In genomic region chr7:75358671-75359541, GRCh38 we compare ENCODE assay signal across 8 cellular contexts. TPM values are rescaled to one million over a fixed set of nuclear protein-coding genes. Genes with fewer than 3 reads are reported as not detected.
DNase-seq lines count a peak whose midpoint lies in the region; ATAC-seq, FAIRE-seq and TF ChIP-seq lines count a peak whose summit lies in the region.
"Not testable (repeated sequence)": the region's sequence is repeated elsewhere in the genome, so short reads cannot be mapped to it uniquely, and the experiment has no call there.

No MANE protein-coding gene starts in this region.

- TF ChIP-seq RAD21 in A549 (conservative IDR thresholded peaks at IDR 0.05 in 1 of 2, IDR thresholded peaks at IDR 0.05 in 1 of 2) = not testable (repeated sequence)

- H3K4me3 Mint-ChIP-seq in activated T-cell treated with anti-CD3 and anti-CD28 coated beads, Interleukin-2, amount 50 U/mL, for 24 hours = peak overlapping the region; percentile 81
- H3K4me3 Mint-ChIP-seq in dendritic cell treated with granulocyte-macrophage colony-stimulating factor and Interleukin-4, amounts not matched to agents 40 ng/mL and 50 ng/mL, for 4 days = peak overlapping the region; percentile 9

- not testable (repeated sequence) for H3K4me1 ChIP-seq in A549, spleen

- FAIRE-seq in A549 (lab: Jason Lieb, UNC) = not testable (repeated sequence)
- FAIRE-seq in RCC 7860 (lab: Jason Lieb, UNC) = peak; percentile 95

- CTCF ChIA-PET in A549 (lab: Yijun Ruan, JAX) = not testable (repeated sequence)

- intact Hi-C loops in dendritic cell treated with granulocyte-macrophage colony-stimulating factor and Interleukin-4, amounts not matched to agents 40 ng/mL and 50 ng/mL, for 4 days (cut with micrococcal nuclease); spleen (cut with DNase I; ENCODE audit: low total_unique reads): not testable (repeated sequence)

- not testable (repeated sequence) for H3K27me3 ChIP-seq in spleen (replicated peaks in 1 of 7)

- H3K27me3 Mint-ChIP-seq in activated T-cell treated with anti-CD3 and anti-CD28 coated beads, Interleukin-2, amount 50 U/mL, for 24 hours; dendritic cell treated with granulocyte-macrophage colony-stimulating factor and Interleukin-4, amounts not matched to agents 40 ng/mL and 50 ng/mL, for 4 days: not testable (repeated sequence)

- TF ChIP-seq CTCF in A549 (IDR thresholded peaks at IDR 0.05); spleen (IDR thresholded peaks at IDR 0.05 in 8 of 11, conservative IDR thresholded peaks at IDR 0.05 in 3 of 11): not testable (repeated sequence)

- peak overlapping the region; percentile 62 to 76; a peak in 5 of 6 replicates for H3K27ac ChIP-seq in A549
- peak overlapping the region in 5 of 8 donors; percentile 74 to 80 (median 75) for H3K27ac ChIP-seq in spleen

- H3K4me3 ChIP-seq in A549 = peak overlapping the region; percentile 42
- H3K4me3 ChIP-seq in spleen = peak overlapping the region in 5 of 8 donors; percentile 38 to 45 (median 41)

- H3K4me2 ChIP-seq in A549 = not testable (repeated sequence)

- not testable (repeated sequence) for H3K9me3 ChIP-seq in A549, spleen

- no CpG with 5 or more reads among the region's 70 CpGs for WGBS in A549 (ENCODE audit: missing lambda C conversion rate)
- WGBS in spleen, 5 donors = 0% methylated on average over 11 to 38 of the region's 70 CpGs; no CpG with 5 or more reads in 3 of the 5 donors

- peak overlapping the region; percentile 94 for H3K27ac Mint-ChIP-seq in activated T-cell treated with anti-CD3 and anti-CD28 coated beads, Interleukin-2, amount 50 U/mL, for 24 hours
- not testable (repeated sequence) for H3K27ac Mint-ChIP-seq in dendritic cell treated with granulocyte-macrophage colony-stimulating factor and Interleukin-4, amounts not matched to agents 40 ng/mL and 50 ng/mL, for 4 days

- H3K36me3 ChIP-seq in spleen = not testable (repeated sequence)

- DNase-seq in A549 (ENCODE audit: low read depth in 1 of 2, low spot score in 1 of 2); RCC 7860 (ENCODE audit: low spot score): not testable (repeated sequence)
- peak; percentile 71 for DNase-seq in activated T-cell treated with anti-CD3 and anti-CD28 coated beads, Interleukin-2, amount 50 U/mL, for 24 hours
- DNase-seq in left lobe of liver (ENCODE audit: low spot score) (peak; percentile 26), spleen (peak; percentile 78)

- not testable (repeated sequence) for TF ChIP-seq EP300 in A549 (IDR thresholded peaks at IDR 0.05)

- H3K9me3 Mint-ChIP-seq in activated T-cell treated with anti-CD3 and anti-CD28 coated beads, Interleukin-2, amount 50 U/mL, for 24 hours; dendritic cell treated with granulocyte-macrophage colony-stimulating factor and Interleukin-4, amounts not matched to agents 40 ng/mL and 50 ng/mL, for 4 days: not testable (repeated sequence)

- ATAC-seq in A549 = peak; percentile 95 to 99
- ATAC-seq in GM19372 (IDR thresholded peaks at IDR 0.05; ENCODE audit: low read depth, unreplicated experiment) = peak; percentile 73
- ATAC-seq in HG02981 (IDR thresholded peaks at IDR 0.05; ENCODE audit: unreplicated experiment) = peak; percentile 80
- peak; percentile 91 for ATAC-seq in left lobe of liver

- H3K36me3 Mint-ChIP-seq in activated T-cell treated with anti-CD3 and anti-CD28 coated beads, Interleukin-2, amount 50 U/mL, for 24 hours (ENCODE audit: low read depth); dendritic cell treated with granulocyte-macrophage colony-stimulating factor and Interleukin-4, amounts not matched to agents 40 ng/mL and 50 ng/mL, for 4 days (ENCODE audit: low read depth): not testable (repeated sequence)

- POLR2A ChIA-PET in A549 (lab: Yijun Ruan, JAX) = not testable (repeated sequence)

- peak; percentile 18; the same call in 1 of the 2 replicates for TF ChIP-seq POLR2A in A549 (IDR thresholded peaks at IDR 0.05; ENCODE audit: low read length)
- TF ChIP-seq POLR2A in spleen (IDR thresholded peaks at IDR 0.05) = not testable (repeated sequence)

- H3K4me1 Mint-ChIP-seq in activated T-cell treated with anti-CD3 and anti-CD28 coated beads, Interleukin-2, amount 50 U/mL, for 24 hours (ENCODE audit: low read depth); dendritic cell treated with granulocyte-macrophage colony-stimulating factor and Interleukin-4, amounts not matched to agents 40 ng/mL and 50 ng/mL, for 4 days (ENCODE audit: low read depth): not testable (repeated sequence)

RNA-seq across cellular contexts. Expression of gene TRIM73, which starts 36.5 kb away (rescaled TPM):
- polyA plus RNA-seq in A549 (2011; rRNA removed) (0.63 and 0.97 TPM in 2 replicates), A549 (2017; fragmentation: RNase III; extraction: RNeasy Plus Mini Kit Qiagen cat#74134 plus additional on column Dnase treatment) (2.0 to 2.9 TPM (median 2.5 TPM) in 3 replicates), spleen (1 to 10 TPM; 2.8 to 3.8 (median 3.0) TPM)
- polyA plus RNA-seq in A549 (2012; cell fraction: cytosol; rRNA removed) = 0.52 and 0.66 TPM in 2 replicates
- polyA plus RNA-seq in A549 (2012; cell fraction: nucleus; rRNA removed) = 14.0 and 18.6 TPM in 2 replicates
- 0.58 and 1.0 TPM in 2 replicates for polyA minus RNA-seq in A549 (2011; rRNA and poly(A)+ RNA removed)
- total RNA-seq in left lobe of liver (4.2 TPM), spleen (1 to 10 TPM; 2.4 to 7.7 (median 6.0) TPM)
